ENCODE assay signal across 16 cellular contexts in the genomic region with DNA sequence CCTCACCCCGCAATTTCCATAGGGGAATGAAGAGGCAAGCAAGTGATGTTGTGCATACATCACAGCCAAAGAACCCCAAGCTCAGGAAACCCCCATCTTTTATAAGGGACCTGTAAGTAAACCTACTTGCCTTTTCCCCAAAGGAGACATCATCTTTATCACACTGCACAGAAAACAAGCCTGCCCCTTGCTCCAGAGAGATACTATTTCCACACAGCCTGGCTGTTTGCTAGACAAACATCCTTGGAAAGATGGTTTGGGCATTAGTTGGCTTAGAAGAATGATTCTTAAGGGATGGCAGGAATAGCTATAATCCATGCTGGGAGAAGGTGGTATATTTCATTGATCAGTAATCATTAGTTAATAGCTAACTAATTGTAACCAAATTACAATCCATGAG.
A peak's percentile ranks its signal among the peaks of the same experiment; 100 is the strongest.
DNase-seq lines count a peak whose midpoint lies in the region; ATAC-seq and TF ChIP-seq lines count a peak whose summit lies in the region.
"Had no signal": no experiment of that assay in that cellular context is flagged by ENCODE, and none has a peak within 500 bp of the region (broad histone marks: within the 10 kb centered on the region; RNA-seq: fewer than 3 reads in every experiment).

No MANE protein-coding gene starts in this region.

- H2BK12ac ChIP-seq in mesenchymal stem cell (ENCODE audit: low read length in 2 of 2): no peak overlapping the region

- H3K18ac ChIP-seq in mesenchymal stem cell (ENCODE audit: low read depth in 1 of 2, low read length in 2 of 2): peak overlapping the region in 1 of 2 experiments; percentile 5

- TF ChIP-seq CTCF in PC-3 (conservative IDR thresholded peaks at IDR 0.05; ENCODE audit: low read depth, low read length) (no peak), tibial artery (IDR thresholded peaks at IDR 0.05) (no peak)

- H3K4me1 ChIP-seq in PC-3 (ENCODE audit: insufficient read depth, low read length): peaks cover 25% of the 10 kb centered on the region
- H3K4me1 ChIP-seq in mesenchymal stem cell (ENCODE audit: control insufficient read depth, insufficient read depth, low read depth, low read length): peaks cover 8% of the 10 kb centered on the region
- peaks cover 0 to 35% (median 18%) of the 10 kb centered on the region in 5 donors for H3K4me1 ChIP-seq in subcutaneous abdominal adipose tissue (ENCODE audit: control insufficient read depth in 5 of 5, insufficient read depth in 5 of 5, low read length in 5 of 5)
- no peaks in the 10 kb centered on the region for H3K4me1 ChIP-seq in tibial artery
- H3K4me1 ChIP-seq in SJCRH30: no peaks in the 10 kb centered on the region
- H3K4me1 ChIP-seq: HAP-1 had no signal

- H2AFZ ChIP-seq in PC-3 (ENCODE audit: low read length): no peak overlapping the region
- H2AFZ ChIP-seq in mesenchymal stem cell (ENCODE audit: low read depth, low read length): no peak overlapping the region

- CTCF ChIA-PET in PC-3 (lab: Charles Lee): no interaction called here

- H3K36me3 ChIP-seq in PC-3 (ENCODE audit: low read depth, low read length) (no peaks in the 10 kb centered on the region), mesenchymal stem cell (ENCODE audit: control insufficient read depth in 1 of 2, insufficient read depth in 2 of 2, low read depth in 1 of 2, low read length in 2 of 2) (no peaks in the 10 kb centered on the region), subcutaneous abdominal adipose tissue (ENCODE audit: control insufficient read depth in 5 of 5, insufficient read depth in 5 of 5, low read length in 5 of 5) (no peaks in the 10 kb centered on the region), tibial artery (no peaks in the 10 kb centered on the region), SJCRH30 (no peaks in the 10 kb centered on the region)
- H3K36me3 ChIP-seq: BLaER1, HAP-1 had no signal

- H3K4me3 ChIP-seq in PC-3 (ENCODE audit: low read length) (no peak overlapping the region), mesenchymal stem cell (ENCODE audit: insufficient read depth in 1 of 2, low read depth in 1 of 2, low read length in 2 of 2) (no peak overlapping the region), subcutaneous abdominal adipose tissue (ENCODE audit: low read depth in 1 of 5, low read length in 5 of 5) (no peak overlapping the region), tibial artery (no peak overlapping the region), SJCRH30 (no peak overlapping the region)
- H3K4me3 ChIP-seq: BLaER1, HAP-1 had no signal

- H3K9me3 ChIP-seq in PC-3 (ENCODE audit: low read length): no peaks in the 10 kb centered on the region
- no peaks in the 10 kb centered on the region for H3K9me3 ChIP-seq in mesenchymal stem cell (ENCODE audit: control insufficient read depth, low read length)
- H3K9me3 ChIP-seq in subcutaneous abdominal adipose tissue (ENCODE audit: control insufficient read depth in 5 of 5, low read length in 5 of 5): no peaks in the 10 kb centered on the region
- no peaks in the 10 kb centered on the region for H3K9me3 ChIP-seq in tibial artery
- no peaks in the 10 kb centered on the region for H3K9me3 ChIP-seq in SJCRH30 (replicated peaks)
- H3K9me3 ChIP-seq: BLaER1, Caco-2, HAP-1 had no signal

- no peak overlapping the region for H3K4me2 ChIP-seq in PC-3 (ENCODE audit: low read length)
- H3K4me2 ChIP-seq in mesenchymal stem cell (ENCODE audit: low read length, poor library complexity, severe bottlenecking): no peak overlapping the region
- H3K4me2 ChIP-seq: BLaER1 had no signal

- intact Hi-C loops in PC-3 (cut with micrococcal nuclease) (no loop called here), tibial artery (cut with DNase I; ENCODE audit: low total_unique reads) (no loop called here)

- no peak overlapping the region for H2BK15ac ChIP-seq in mesenchymal stem cell (ENCODE audit: low read depth, poor library complexity, severe bottlenecking)

- H3K79me2 ChIP-seq in PC-3 (ENCODE audit: low read length): no peaks in the 10 kb centered on the region

- 100% methylated on average over 1 of the region's 1 CpG for WGBS in mesenchymal stem cell

- H4K8ac ChIP-seq in mesenchymal stem cell (ENCODE audit: low read length): no peak overlapping the region

- no peak overlapping the region for H3K27ac ChIP-seq in PC-3 (ENCODE audit: low read length)
- no peak overlapping the region for H3K27ac ChIP-seq in mesenchymal stem cell (ENCODE audit: low read length, poor library complexity, severe bottlenecking)
- peak overlapping the region; percentile 78 for H3K27ac ChIP-seq in subcutaneous abdominal adipose tissue (ENCODE audit: low read depth, low read length)
- H3K27ac ChIP-seq in tibial artery: no peak overlapping the region
- H3K27ac ChIP-seq in SJCRH30: no peak overlapping the region
- H3K27ac ChIP-seq: BLaER1, C4-2B had no signal

- H4K91ac ChIP-seq in mesenchymal stem cell (ENCODE audit: low read length): no peak overlapping the region

- no peak overlapping the region for H3K23ac ChIP-seq in mesenchymal stem cell (ENCODE audit: low read length in 2 of 2)

- no peak overlapping the region for H2BK5ac ChIP-seq in mesenchymal stem cell (ENCODE audit: low read depth, low read length, poor library complexity, severe bottlenecking)

- no peak overlapping the region for H3K14ac ChIP-seq in mesenchymal stem cell (ENCODE audit: low read length in 2 of 2)

- no peaks in the 10 kb centered on the region for H3F3A ChIP-seq in PC-3 (ENCODE audit: low read length, unreplicated experiment)

- H3K9ac ChIP-seq in PC-3 (ENCODE audit: low read length) (no peak overlapping the region), mesenchymal stem cell (ENCODE audit: low read length) (no peak overlapping the region), subcutaneous abdominal adipose tissue (ENCODE audit: low read length in 5 of 5) (peak overlapping the region in 1 of 5 donors; percentile 4)
- H3K9ac ChIP-seq: BLaER1 had no signal

- H3K27me3 ChIP-seq in PC-3 (ENCODE audit: low read length) (no peaks in the 10 kb centered on the region), mesenchymal stem cell (ENCODE audit: control insufficient read depth in 1 of 2, insufficient read depth in 1 of 2, low read length in 2 of 2) (no peaks in the 10 kb centered on the region), subcutaneous abdominal adipose tissue (ENCODE audit: control insufficient read depth in 5 of 5, insufficient read depth in 4 of 5, low read length in 5 of 5) (no peaks in the 10 kb centered on the region), tibial artery (no peaks in the 10 kb centered on the region), SJCRH30 (no peaks in the 10 kb centered on the region)
- H3K27me3 ChIP-seq: BLaER1 had no signal

- DNase-seq in PC-3 (peak; percentile 44), mesenchymal stem cell (no peak), tibial artery (no peak), activated T-cell treated with anti-CD3 and anti-CD28 coated beads for 4 hours (no peak), SJCRH30 (no peak)
- DNase-seq: Caco-2; CD4-positive, CD25-positive, alpha-beta regulatory T cell; CD8-positive, alpha-beta T cell; DMS153; DND-41; GOT3; HFFc6 had no signal

- BruUV-seq in PC-3 (replicated peaks; lab: Mats Ljungman, UMichigan): no TSS peak

- H4K20me1 ChIP-seq in PC-3 (ENCODE audit: low read length): no peaks in the 10 kb centered on the region
- H4K20me1 ChIP-seq: BLaER1 had no signal

- no peak overlapping the region for H2BK120ac ChIP-seq in mesenchymal stem cell (ENCODE audit: low read depth, low read length)

- peak; percentile 60 for ATAC-seq in PC-3
- ATAC-seq: CD8-positive, alpha-beta T cell had no signal

- H3K4ac ChIP-seq in mesenchymal stem cell (ENCODE audit: low read depth in 1 of 2, low read length in 2 of 2): no peak overlapping the region

- peak overlapping the region; percentile 31 for H2AK5ac ChIP-seq in mesenchymal stem cell (ENCODE audit: low read length, severe bottlenecking)

- POLR2A ChIA-PET in PC-3 (lab: Charles Lee; ENCODE audit: unreplicated experiment): no interaction called here

- H3K79me1 ChIP-seq in mesenchymal stem cell (replicated peaks; ENCODE audit: low read length, poor library complexity, severe bottlenecking): no peaks in the 10 kb centered on the region

- H3K9me2 ChIP-seq in PC-3 (replicated peaks; ENCODE audit: low read length): no peaks in the 10 kb centered on the region
